In genomic region chr2:5915926-5916325, GRCh38 we compare ENCODE assay signal across 7 cellular contexts.
DNase-seq lines count a peak whose midpoint lies in the region; ATAC-seq, FAIRE-seq and TF ChIP-seq lines count a peak whose summit lies in the region.

No MANE protein-coding gene starts in this region.

- no peak overlapping the region for H2AFZ ChIP-seq in HepG2 (ENCODE audit: low read length)

- no peak for TF ChIP-seq RAD21 in HepG2 (CRISPR knock-in tag; IDR thresholded peaks at IDR 0.05)

- 0% methylated on average over 4 of the region's 4 CpGs for WGBS in HepG2 (ENCODE audit: low lambda C conversion rate)

- POLR2A ChIA-PET in HEK293T (lab: Yijun Ruan, JAX) (no interaction called here), HepG2 (lab: Yijun Ruan, JAX) (no interaction called here)

- no peak overlapping the region for H3K4me2 ChIP-seq in HepG2 (ENCODE audit: low read depth, low read length)

- DNase-seq in DMS53 (lab: John Stamatoyannopoulos, UW) = peak; percentile 80
- DNase-seq in HEK293T (ENCODE audit: extremely low spot score) = peak; percentile 26
- peak; percentile 70 for DNase-seq in SK-N-DZ (ENCODE audit: low spot score)
- peak; percentile 16 for DNase-seq in HepG2 (ENCODE audit: low spot score)
- DNase-seq in pons (ENCODE audit: low spot score) = no peak
- no peak for DNase-seq in NCI-H2196 treated with DMSO at 0.1 percent for 48 hours (lab: John Stamatoyannopoulos, UW; ENCODE audit: unreplicated experiment)

- H3K4me3 ChIP-seq in HepG2 (replicated peaks in 1 of 3; ENCODE audit: insufficient read depth in 1 of 3, low read depth in 2 of 3, low read length in 3 of 3) = no peak overlapping the region

- BruUV-seq in HepG2 (replicated peaks; lab: Mats Ljungman, UMichigan) = no TSS peak

- no peak overlapping the region for H3K9ac ChIP-seq in HepG2 (ENCODE audit: insufficient read depth, low read depth, low read length)

- H3K27me3 ChIP-seq in HepG2 (ENCODE audit: control insufficient read depth in 1 of 2, insufficient read depth in 2 of 2, low read length in 2 of 2) = no peaks in the 10 kb centered on the region

- no peaks in the 10 kb centered on the region for H4K20me1 ChIP-seq in HepG2 (ENCODE audit: insufficient read depth, low read length)

- no peaks in the 10 kb centered on the region for H3K79me2 ChIP-seq in HepG2 (ENCODE audit: insufficient read depth, low read length)

- H3K4me1 ChIP-seq in HepG2 (ENCODE audit: insufficient read depth, low read length) = no peaks in the 10 kb centered on the region

- peaks cover 27% of the 10 kb centered on the region for H3K9me3 ChIP-seq in HepG2 (ENCODE audit: low read length)

- in situ Hi-C loops in HepG2 (cut with HindIII; ENCODE audit: extremely low pct_ligation_motif_present, low pct_unique_long_range_greater_than_20kb) = no loop called here

- intact Hi-C loops in HepG2 (cut with micrococcal nuclease; ENCODE audit: unreplicated experiment) = no loop called here

- no peak for FAIRE-seq in HepG2 (lab: Jason Lieb, UNC)

- no peaks in the 10 kb centered on the region for H3K36me3 ChIP-seq in HepG2 (replicated peaks in 1 of 2; ENCODE audit: control insufficient read depth in 1 of 2, insufficient read depth in 2 of 2, low read length in 2 of 2)

- CTCF ChIA-PET in HEK293T (lab: Yijun Ruan, JAX) (no interaction called here), HepG2 (lab: Yijun Ruan, JAX; ENCODE audit: low intra/inter-chr PET ratio, low total read pairs) (no interaction called here)

- TF ChIP-seq CTCF in HepG2 (CRISPR knock-in tag; IDR thresholded peaks at IDR 0.05) = peak; percentile 52

- no peak for TF ChIP-seq POLR2A in HepG2 (IDR thresholded peaks at IDR 0.05; ENCODE audit: insufficient read depth in 1 of 2, low read depth in 2 of 2, low read length in 2 of 2)

- TF ChIP-seq EP300 in HepG2 (IDR thresholded peaks at IDR 0.05; ENCODE audit: low read depth in 2 of 2, low read length in 2 of 2) = no peak
- TF ChIP-seq EP300 in HepG2 (CRISPR knock-in tag; IDR thresholded peaks at IDR 0.05; ENCODE audit: borderline replicate concordance) = no peak

- ATAC-seq in HepG2 = peak; percentile 70
- ATAC-seq in GM21825 (IDR thresholded peaks at IDR 0.05; ENCODE audit: unreplicated experiment) = no peak

- H3K27ac ChIP-seq in HepG2 (ENCODE audit: extremely low read length, insufficient read depth, low read length) = no peak overlapping the region

TF ChIP-seq in HEK293T, 16 proteins besides CTCF, POLR2A, EP300 and RAD21:
- TF ChIP-seq CTBP1 (IDR thresholded peaks at IDR 0.05; ENCODE audit: borderline replicate concordance) = no peak
- no peak for TF ChIP-seq ARNT (IDR thresholded peaks at IDR 0.05)
- no peak for TF ChIP-seq HDGF (IDR thresholded peaks at IDR 0.05; ENCODE audit: borderline replicate concordance)
- TF ChIP-seq SUZ12 (IDR thresholded peaks at IDR 0.05) = no peak
- no peak for TF ChIP-seq PKNOX1 (IDR thresholded peaks at IDR 0.05)
- TF ChIP-seq TARDBP (IDR thresholded peaks at IDR 0.05) = no peak
- TF ChIP-seq FOXA1 (IDR thresholded peaks at IDR 0.05) = no peak
- TF ChIP-seq LEF1 (IDR thresholded peaks at IDR 0.05; ENCODE audit: borderline replicate concordance) = no peak
- TF ChIP-seq FOXM1 (IDR thresholded peaks at IDR 0.05; ENCODE audit: borderline replicate concordance) = no peak
- TF ChIP-seq ZNF384 (IDR thresholded peaks at IDR 0.05) = no peak
- no peak for TF ChIP-seq BHLHE40 (IDR thresholded peaks at IDR 0.05; ENCODE audit: borderline replicate concordance)
- no peak for TF ChIP-seq FOXK2 (IDR thresholded peaks at IDR 0.05)
- no peak for TF ChIP-seq SP1 (IDR thresholded peaks at IDR 0.05)
- no peak for TF ChIP-seq ELF4 (IDR thresholded peaks at IDR 0.05)
- no peak for TF ChIP-seq L3MBTL2 (conservative IDR thresholded peaks at IDR 0.05)
- no peak for TF ChIP-seq NFRKB (IDR thresholded peaks at IDR 0.05)
TF ChIP-seq in HEK293T: peak in this region for 0.

TF ChIP-seq in HepG2, 621 proteins besides CTCF, POLR2A, EP300 and RAD21:
- TF ChIP-seq STAG1 (CRISPR knock-in tag; IDR thresholded peaks at IDR 0.05) (0 out of 2 replicates have a peak, but pooled peaks have one; percentile 34), YEATS2 (CRISPR knock-in tag; IDR thresholded peaks at IDR 0.05; ENCODE audit: borderline replicate concordance) (no peak), SMC3 (IDR thresholded peaks at IDR 0.05; ENCODE audit: low read length) (peak; percentile 41; the same call in 1 of the 2 replicates)

Comparison
In these comparisons a context has a peak if more than half of its experiments do, and no peak if none do; other contexts are left out.
1. DNase-seq: peak in DMS53 (single experiment), HEK293T (single experiment), SK-N-DZ (single experiment) and HepG2 (single experiment); none in pons (single experiment) and NCI-H2196 treated with DMSO at 0.1 percent for 48 hours (single experiment).